Comparison of ENCODE assay signal across 9 cellular contexts in the genomic region with DNA sequence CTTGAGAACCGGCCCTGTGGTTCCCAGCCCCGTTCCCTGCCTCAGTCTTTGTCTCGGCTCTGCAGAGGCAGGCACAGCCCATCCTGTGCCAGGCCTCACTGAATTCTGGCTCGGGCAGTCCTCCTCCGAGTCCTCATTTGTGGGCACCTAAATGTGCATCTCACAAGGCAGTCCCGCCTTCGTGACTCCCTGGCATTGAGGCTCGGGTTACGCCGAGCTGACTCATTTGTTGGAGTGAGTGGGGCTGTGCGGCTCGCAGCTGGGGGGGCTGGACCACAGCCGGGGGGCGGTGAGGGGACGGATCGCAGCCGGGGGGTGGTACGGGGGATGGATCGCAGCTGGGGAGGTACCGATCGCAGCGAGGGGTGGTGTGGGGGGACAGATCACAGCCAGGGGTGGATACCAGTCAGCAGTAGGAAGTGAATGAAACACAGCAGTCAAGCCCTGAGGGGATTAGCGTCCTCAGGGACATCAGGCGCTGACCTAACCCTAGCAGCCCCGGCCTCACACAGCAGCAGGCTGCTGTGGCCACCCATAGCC.
A peak's percentile ranks its signal among the peaks of the same experiment; 100 is the strongest.
DNase-seq lines count a peak whose midpoint lies in the region; ATAC-seq, FAIRE-seq and TF ChIP-seq lines count a peak whose summit lies in the region.
"Had no signal": no experiment of that assay in that cellular context is flagged by ENCODE, and none has a peak within 500 bp of the region (broad histone marks: within the 10 kb centered on the region; RNA-seq: fewer than 3 reads in every experiment).

No MANE protein-coding gene starts in this region.

- peak; percentile 95 for DNase-seq in AG08396 (ENCODE audit: low spot score)
- peak; percentile 80 for DNase-seq in NCI-H1092 (lab: John Stamatoyannopoulos, UW)
- peak; percentile 81 to 86 for DNase-seq in cardiac fibroblast (ENCODE audit: low read depth in 2 of 2)
- DNase-seq in left lung, result peak; percentile 65 to 81
- DNase-seq in transverse colon, result peak; percentile 37
- no peak for DNase-seq in stimulated activated naive CD4-positive, alpha-beta T cell (lab: John Stamatoyannopoulos, UW)
- DNase-seq in activated CD4-positive, CD25-positive, alpha-beta regulatory T cell treated with anti-CD3 and anti-CD28 coated beads, Interleukin-2, amount 50 U/mL, for 72 hours, result no peak
- no peak for DNase-seq in GM19239 (ENCODE audit: insufficient read length, low spot score)

- H3K27me3 ChIP-seq in left lung (no peaks in the 10 kb centered on the region), transverse colon (no peaks in the 10 kb centered on the region)

- no peak for TF ChIP-seq EP300 in transverse colon (IDR thresholded peaks at IDR 0.05; ENCODE audit: low read depth)

- peak; percentile 59 for ATAC-seq in left lung
- ATAC-seq: GM12878 had no signal

- H3K36me3 ChIP-seq in left lung (peaks cover 0 to 91% of the 10 kb centered on the region in 2 donors), transverse colon (peaks cover 0 to 22% (median 2%) of the 10 kb centered on the region in 4 donors)

- H3K4me1 ChIP-seq in left lung, result peaks cover 3 to 12% of the 10 kb centered on the region in 2 donors
- H3K4me1 ChIP-seq in transverse colon, result peaks cover 4 to 13% (median 8%) of the 10 kb centered on the region in 4 donors

- 58% methylated on average over 23 of the region's 25 CpGs; no CpG with 5 or more reads in 1 of the 2 donors for WGBS in transverse colon (ENCODE audit: low coverage in 1 of 2), 2 donors

- H3K9me3 ChIP-seq in left lung, result no peaks in the 10 kb centered on the region
- no peaks in the 10 kb centered on the region for H3K9me3 ChIP-seq in transverse colon

- H3K27ac ChIP-seq in left lung (peak overlapping the region; percentile 47 to 49), transverse colon (peak overlapping the region; percentile 34 to 72 (median 57))

- TF ChIP-seq CTCF in cardiac fibroblast (IDR thresholded peaks at IDR 0.05; ENCODE audit: low read depth, low read length), result no peak
- no peak for TF ChIP-seq CTCF in left lung (IDR thresholded peaks at IDR 0.05)
- no peak for TF ChIP-seq CTCF in transverse colon (IDR thresholded peaks at IDR 0.05)

- FAIRE-seq in GM19239 (lab: Jason Lieb, UNC), result no peak
- FAIRE-seq: GM12878 had no signal

- TF ChIP-seq POLR2A in transverse colon (IDR thresholded peaks at IDR 0.05), result no peak

- intact Hi-C loops in left lung (cut with DNase I) (no loop called here), transverse colon (cut with DNase I; ENCODE audit: low total_unique reads) (loop anchor here (1.0 kb wide), 1 partner anchor 33 kb away; no protein-coding TSS in a partner anchor)

- H3K4me3 ChIP-seq in cardiac fibroblast (replicated peaks in 1 of 2; ENCODE audit: low read depth in 2 of 2, low read length in 2 of 2) (no peak overlapping the region), left lung (no peak overlapping the region), transverse colon (no peak overlapping the region)
- H3K4me3 ChIP-seq: GM12878 had no signal

- in situ Hi-C loops in transverse colon (cut with MboI; ENCODE audit: low pct_ligation_motif_present in 1 of 4, low pct_unique_long_range_greater_than_20kb in 1 of 4, low sequenced_read_pairs in 3 of 4), result no loop called here

Comparison
In these comparisons a context has a peak if more than half of its experiments do, and no peak if none do; other contexts are left out.
1. DNase-seq: peak in AG08396 (single experiment), NCI-H1092 (single experiment), cardiac fibroblast (2 of 2), left lung (2 of 2) and transverse colon (single experiment); none in stimulated activated naive CD4-positive, alpha-beta T cell (0 of 6), activated CD4-positive, CD25-positive, alpha-beta regulatory T cell treated with anti-CD3 and anti-CD28 coated beads, Interleukin-2, amount 50 U/mL, for 72 hours (single experiment) and GM19239 (single experiment).